8 cellular contexts compared by ENCODE assay signal in genomic region chr16:85615852-85616607, GRCh38. TPM values are rescaled to one million over a fixed set of nuclear protein-coding genes. Genes with fewer than 3 reads are reported as not detected.
DNase-seq lines count a peak whose midpoint lies in the region; ATAC-seq and TF ChIP-seq lines count a peak whose summit lies in the region.

No MANE protein-coding gene starts in this region.

- H3K4me1 ChIP-seq in SJSA1 (replicated peaks) = peaks cover 27% of the 10 kb centered on the region

- no peaks in the 10 kb centered on the region; the same call in 1 of the 2 replicates for H3K9me3 ChIP-seq in SJSA1 (replicated peaks)

- peak; percentile 95 for TF ChIP-seq CTCF in osteocyte (IDR thresholded peaks at IDR 0.05)

- H3K27ac Mint-ChIP-seq in osteocyte (ENCODE audit: unreplicated experiment) = no peak overlapping the region

- H3K27ac ChIP-seq in SJSA1 (no peak overlapping the region), temporal lobe (ENCODE audit: low read depth, low read length) (peak overlapping the region; percentile 36)

- peak; percentile 30 for ATAC-seq in GM18867 (IDR thresholded peaks at IDR 0.05; ENCODE audit: unreplicated experiment)

- H3K9me3 Mint-ChIP-seq in osteocyte (ENCODE audit: unreplicated experiment) = no peaks in the 10 kb centered on the region

- peaks cover 7% of the 10 kb centered on the region for H3K36me3 Mint-ChIP-seq in osteocyte (ENCODE audit: unreplicated experiment)

- no peaks in the 10 kb centered on the region for H3K27me3 ChIP-seq in SJSA1 (replicated peaks)

- H3K4me3 ChIP-seq in SJSA1 = no peak overlapping the region

- peaks cover 20% of the 10 kb centered on the region for H3K4me1 Mint-ChIP-seq in osteocyte (ENCODE audit: unreplicated experiment)

- H3K36me3 ChIP-seq in SJSA1 = no peaks in the 10 kb centered on the region

- no peak overlapping the region for H3K4me3 Mint-ChIP-seq in osteocyte (ENCODE audit: unreplicated experiment)

- DNase-seq in AG08395 (ENCODE audit: low spot score) (peak; percentile 83), HPDE6-E6E7 (ENCODE audit: extremely low spot score) (peak; percentile 48), SJSA1 (ENCODE audit: low read depth in 1 of 2, low spot score in 2 of 2) (peak; percentile 65 to 80), germinal center (ENCODE audit: low spot score) (peak; percentile 87), osteocyte (ENCODE audit: extremely low spot score, unreplicated experiment) (peak; percentile 92)
- peak; percentile 79 for DNase-seq in activated naive CD4-positive, alpha-beta T cell treated with Interleukin-2 at 50 U/mL for 16 hours

- no peaks in the 10 kb centered on the region for H3K27me3 Mint-ChIP-seq in osteocyte (ENCODE audit: unreplicated experiment)

RNA-seq across cellular contexts. Expression of gene GSE1, which starts 2.9 kb away (rescaled TPM):
- 11.9 and 42.7 TPM in 2 replicates for total RNA-seq in SJSA1 (2014; rRNA removed; shearing (Covaris generic))
- total RNA-seq in osteocyte (57.3 and 64.1 TPM in 2 replicates), temporal lobe (32.9 TPM)
